ENCODE assay signal across 1 cellular context in the genomic region with DNA sequence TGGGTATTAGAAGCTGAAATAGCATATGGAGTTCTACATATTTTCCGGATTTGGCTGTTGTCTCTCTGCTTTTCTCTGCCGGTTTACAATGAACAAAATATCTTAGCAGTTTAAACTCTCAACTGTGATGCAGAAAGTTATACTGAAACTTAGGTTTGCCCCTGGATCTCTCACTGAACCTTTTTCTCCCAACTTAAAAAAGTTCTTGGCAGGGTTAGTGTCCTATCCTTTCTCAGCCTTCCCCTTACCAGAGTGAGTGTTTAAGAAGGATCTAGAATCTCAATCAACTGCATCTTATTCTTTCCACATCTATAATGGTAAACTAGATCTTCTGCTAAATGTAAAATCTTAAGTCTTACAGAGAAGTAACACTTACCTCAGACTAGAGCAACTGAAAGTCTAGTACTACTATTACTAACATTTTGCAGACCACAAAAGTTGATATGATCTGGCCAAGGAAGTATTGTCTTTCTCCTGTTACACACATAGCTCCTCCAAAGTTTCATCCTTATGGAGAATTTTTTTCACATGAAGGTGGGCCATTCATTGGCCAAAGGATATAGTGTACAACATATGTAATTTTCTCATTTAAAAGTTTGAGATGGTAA.
TF ChIP-seq lines count a peak whose summit lies in the region.

No MANE protein-coding gene starts in this region.

TF ChIP-seq in GM12878, 131 proteins besides CTCF, POLR2A, EP300 and RAD21:
- no peak for TF ChIP-seq ZZZ3 (IDR thresholded peaks at IDR 0.05; ENCODE audit: control insufficient read depth, insufficient read length, low read depth)
- 0 out of 2 replicates have a peak, but pooled peaks have one; percentile 49 for TF ChIP-seq ATF7 (IDR thresholded peaks at IDR 0.05; ENCODE audit: low read depth)
- TF ChIP-seq IKZF2 (IDR thresholded peaks at IDR 0.05), result peak in 1 of 2 experiments; percentile 54; a peak in 3 of 4 replicates
- TF ChIP-seq RUNX3 (IDR thresholded peaks at IDR 0.05; ENCODE audit: low read length), result peak; percentile 38; the same call in 1 of the 2 replicates
- TF ChIP-seq CREB1 (IDR thresholded peaks at IDR 0.05; ENCODE audit: low read depth), result no peak
- no peak for TF ChIP-seq SIX5 (IDR thresholded peaks at IDR 0.05; ENCODE audit: low read depth, low read length, severe bottlenecking)
- no peak for TF ChIP-seq JUND (IDR thresholded peaks at IDR 0.05; ENCODE audit: low read depth, low read length)
- peak; percentile 30 for TF ChIP-seq JUNB (IDR thresholded peaks at IDR 0.05)
- peak; percentile 19; the same call in 1 of the 2 replicates for TF ChIP-seq IKZF1 (conservative IDR thresholded peaks at IDR 0.05)
